ENCODE assay signal across 1 cellular context in genomic region chr15:68228143-68228970, GRCh38.
TF ChIP-seq lines count a peak whose summit lies in the region.

No MANE protein-coding gene starts in this region.

TF ChIP-seq in WTC11, 78 proteins besides CTCF, POLR2A, EP300 and RAD21 (continued from another document):
- no peak for TF ChIP-seq ZNF512 (CRISPR knock-in tag; IDR thresholded peaks at IDR 0.05; ENCODE audit: borderline replicate concordance)
- no peak for TF ChIP-seq CDX4 (CRISPR knock-in tag; IDR thresholded peaks at IDR 0.05; ENCODE audit: borderline replicate concordance)
- no peak for TF ChIP-seq TEAD4 (CRISPR knock-in tag; IDR thresholded peaks at IDR 0.05)
- no peak for TF ChIP-seq FOXK1 (CRISPR knock-in tag; IDR thresholded peaks at IDR 0.05)
- TF ChIP-seq TEAD1 (CRISPR knock-in tag; IDR thresholded peaks at IDR 0.05) = no peak
- TF ChIP-seq HMGA2 (CRISPR knock-in tag; IDR thresholded peaks at IDR 0.05) = no peak
